In genomic region chr5:157511656-157512644, GRCh38 we compare ENCODE assay signal across 8 cellular contexts. TPM values are rescaled to one million over a fixed set of nuclear protein-coding genes. Genes with fewer than 3 reads are reported as not detected.
DNase-seq lines count a peak whose midpoint lies in the region; ATAC-seq and TF ChIP-seq lines count a peak whose summit lies in the region.

No MANE protein-coding gene starts in this region.

- peak overlapping the region; percentile 40 for H3K27ac ChIP-seq in thymus (ENCODE audit: low read depth)

- no peaks in the 10 kb centered on the region for H3K9me3 Mint-ChIP-seq in HFFc6
- H3K9me3 Mint-ChIP-seq in T-helper 1 cell treated with Interleukin-12 subunit alpha and Interleukin-12 subunit beta and Interleukin-4 antibody, amounts not matched to agents 30 μg/mL and 1 μg/mL, for 36 hours: no peaks in the 10 kb centered on the region
- H3K9me3 Mint-ChIP-seq in naive thymus-derived CD8-positive, alpha-beta T cell: no peaks in the 10 kb centered on the region

- TF ChIP-seq CTCF in HFFc6 (IDR thresholded peaks at IDR 0.05) (no peak), epithelial cell of esophagus (IDR thresholded peaks at IDR 0.05; ENCODE audit: insufficient read depth, low read depth, low read length, missing control alignments) (no peak)

- H3K27ac Mint-ChIP-seq in HFFc6: peak overlapping the region; percentile 87
- H3K27ac Mint-ChIP-seq in T-helper 1 cell treated with Interleukin-12 subunit alpha and Interleukin-12 subunit beta and Interleukin-4 antibody, amounts not matched to agents 30 μg/mL and 1 μg/mL, for 36 hours: peak overlapping the region; percentile 45
- peak overlapping the region in 1 of 10 donors; percentile 41 for H3K27ac Mint-ChIP-seq in naive thymus-derived CD8-positive, alpha-beta T cell

- no peaks in the 10 kb centered on the region for H3K36me3 ChIP-seq in thymus (ENCODE audit: control insufficient read depth, insufficient read depth)

- no peaks in the 10 kb centered on the region for H3K27me3 ChIP-seq in thymus (ENCODE audit: control insufficient read depth, insufficient read depth)

- ATAC-seq in GM19452 (IDR thresholded peaks at IDR 0.05; ENCODE audit: unreplicated experiment): no peak
- ATAC-seq in naive thymus-derived CD8-positive, alpha-beta T cell: no peak

- H3K9me3 ChIP-seq in thymus (ENCODE audit: control insufficient read depth): no peaks in the 10 kb centered on the region

- WGBS in thymus: 95% methylated on average over 9 of the region's 9 CpGs

- POLR2A ChIA-PET in naive thymus-derived CD8-positive, alpha-beta T cell (lab: Charles Lee): no interaction called here

- H3K36me3 Mint-ChIP-seq in HFFc6 (ENCODE audit: low read depth): peaks cover 47% of the 10 kb centered on the region
- H3K36me3 Mint-ChIP-seq in T-helper 1 cell treated with Interleukin-12 subunit alpha and Interleukin-12 subunit beta and Interleukin-4 antibody, amounts not matched to agents 30 μg/mL and 1 μg/mL, for 36 hours (ENCODE audit: low read depth): peaks cover 74% of the 10 kb centered on the region
- no peaks in the 10 kb centered on the region for H3K36me3 Mint-ChIP-seq in naive thymus-derived CD8-positive, alpha-beta T cell

- DNase-seq in HFFc6 (peak; percentile 96), epithelial cell of esophagus (ENCODE audit: low read depth) (peak; percentile 94), mucosa of gallbladder (ENCODE audit: low spot score) (peak; percentile 88), KG1 (lab: John Stamatoyannopoulos, UW) (no peak)
- no peak for DNase-seq in naive thymus-derived CD8-positive, alpha-beta T cell

- peaks cover 76% of the 10 kb centered on the region for H3K4me1 Mint-ChIP-seq in HFFc6 (ENCODE audit: low read depth)
- H3K4me1 Mint-ChIP-seq in T-helper 1 cell treated with Interleukin-12 subunit alpha and Interleukin-12 subunit beta and Interleukin-4 antibody, amounts not matched to agents 30 μg/mL and 1 μg/mL, for 36 hours (ENCODE audit: low read depth): peaks cover 48% of the 10 kb centered on the region
- peaks cover 0 to 20% (median 0%) of the 10 kb centered on the region in 4 donors for H3K4me1 Mint-ChIP-seq in naive thymus-derived CD8-positive, alpha-beta T cell

- H3K27me3 Mint-ChIP-seq in HFFc6 (ENCODE audit: insufficient read depth): peaks cover under 1% of the 10 kb centered on the region
- H3K27me3 Mint-ChIP-seq in T-helper 1 cell treated with Interleukin-12 subunit alpha and Interleukin-12 subunit beta and Interleukin-4 antibody, amounts not matched to agents 30 μg/mL and 1 μg/mL, for 36 hours (ENCODE audit: low read depth): no peaks in the 10 kb centered on the region
- H3K27me3 Mint-ChIP-seq in naive thymus-derived CD8-positive, alpha-beta T cell: no peaks in the 10 kb centered on the region

- H3K4me1 ChIP-seq in thymus (ENCODE audit: control insufficient read depth, insufficient read depth, low read length): no peaks in the 10 kb centered on the region

- H3K4me3 Mint-ChIP-seq in HFFc6: peak overlapping the region; percentile 35
- no peak overlapping the region for H3K4me3 Mint-ChIP-seq in T-helper 1 cell treated with Interleukin-12 subunit alpha and Interleukin-12 subunit beta and Interleukin-4 antibody, amounts not matched to agents 30 μg/mL and 1 μg/mL, for 36 hours
- no peak overlapping the region for H3K4me3 Mint-ChIP-seq in naive thymus-derived CD8-positive, alpha-beta T cell

- no peak overlapping the region for H3K4me3 ChIP-seq in epithelial cell of esophagus (ENCODE audit: low read length)
- H3K4me3 ChIP-seq in thymus (ENCODE audit: low read length): no peak overlapping the region

RNA-seq across cellular contexts. Expression of gene NIPAL4, which starts 51.9 kb away (rescaled TPM):
- under 1 TPM; 0.14 to 0.38 (median 0.22) TPM for total RNA-seq in HFFc6 (2021; fragmentation: NEBNext Ultra II Directional; extraction: Animal tissue kit (Norgen Biotek cat#: 25700))
- total RNA-seq in mucosa of gallbladder: 0.63 TPM
- polyA plus RNA-seq in thymus: 6.1 TPM
- under 1 TPM; 0.11 to 0.26 TPM for total RNA-seq in naive thymus-derived CD8-positive, alpha-beta T cell
- not detected for polyA plus RNA-seq in naive thymus-derived CD8-positive, alpha-beta T cell

Comparison
In these comparisons a context has a peak if more than half of its experiments do, and no peak if none do; other contexts are left out.
1. DNase-seq: peak in HFFc6 (single experiment), epithelial cell of esophagus (single experiment) and mucosa of gallbladder (single experiment); none in naive thymus-derived CD8-positive, alpha-beta T cell (0 of 10) and KG1 (single experiment).